Comparison of ENCODE assay signal across 9 cellular contexts in the genomic region with DNA sequence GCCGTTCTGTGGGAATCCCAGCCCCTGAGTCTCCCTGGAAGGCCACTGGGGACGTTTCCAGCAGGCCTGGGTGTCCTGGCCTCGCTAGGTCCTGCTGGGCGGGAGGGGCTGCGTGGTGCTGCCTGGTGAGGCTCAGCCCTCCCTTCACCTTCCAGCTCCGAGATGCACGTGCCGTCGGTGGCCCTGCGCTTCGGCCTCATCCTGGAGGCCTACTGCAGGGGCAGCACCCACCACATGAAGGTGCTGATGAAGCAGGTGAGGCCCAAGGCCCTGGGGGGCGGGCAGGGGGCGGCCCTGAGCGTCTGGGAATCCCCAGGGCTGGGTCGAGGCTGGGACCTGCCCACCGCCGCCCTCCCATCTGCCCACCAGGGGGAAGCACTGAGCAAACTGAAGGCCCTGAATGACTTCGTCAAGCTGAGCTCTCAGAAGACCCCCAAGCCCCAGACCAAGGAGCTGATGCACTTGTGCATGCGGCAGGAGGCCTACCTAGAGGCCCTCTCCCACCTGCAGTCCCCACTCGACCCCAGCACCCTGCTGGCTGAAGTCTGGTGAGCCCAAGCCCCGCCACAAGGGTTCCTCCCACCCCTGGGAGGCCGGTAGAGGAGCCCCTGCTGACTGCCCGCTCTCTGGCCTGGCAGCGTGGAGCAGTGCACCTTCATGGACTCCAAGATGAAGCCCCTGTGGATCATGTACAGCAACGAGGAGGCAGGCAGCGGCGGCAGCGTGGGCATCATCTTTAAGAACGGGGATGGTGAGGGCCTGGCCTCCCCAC.
DNase-seq lines count a peak whose midpoint lies in the region; TF ChIP-seq lines count a peak whose summit lies in the region.
"Had no signal": no experiment of that assay in that cellular context is flagged by ENCODE, and none has a peak within 500 bp of the region (broad histone marks: within the 10 kb centered on the region; RNA-seq: fewer than 3 reads in every experiment).

No MANE protein-coding gene starts in this region.

- no peak overlapping the region for H3K4me3 ChIP-seq in right atrium auricular region
- H3K4me3 ChIP-seq: BLaER1 treated with 17β-estradiol and CSF1 and Interleukin-3, amounts not matched to agents 10 nM and 100 nM had no signal

- peaks cover 0 to 10% of the 10 kb centered on the region in 2 donors for H3K9me3 ChIP-seq in right atrium auricular region

- peak; percentile 51 to 76 for TF ChIP-seq CTCF in right atrium auricular region (IDR thresholded peaks at IDR 0.05)

- peak; percentile 16 for DNase-seq in NCI-H1092 treated with DMSO at 0.1 percent for 48 hours (lab: John Stamatoyannopoulos, UW)
- DNase-seq in NCI-H1092 (lab: John Stamatoyannopoulos, UW): no peak
- peak; percentile 65 for DNase-seq in RPMI8226
- DNase-seq in activated gamma-delta T cell treated with anti-CD3 and anti-CD28 coated beads, Interleukin-2, amount 50 U/mL, for 16 hours (ENCODE audit: low read depth): peak; percentile 82
- DNase-seq in right atrium auricular region (ENCODE audit: low spot score): no peak
- DNase-seq in stimulated activated CD4-positive, alpha-beta T cell treated with anti-CD3 and anti-CD28 coated beads, Interleukin-4, amount 100 ng/mL, for 24 hours: peak; percentile 83
- no peak for DNase-seq in T1000 (lab: John Stamatoyannopoulos, UW)
- no peak for DNase-seq in NCI-H2227 (lab: John Stamatoyannopoulos, UW; ENCODE audit: unreplicated experiment)

- H3K27me3 ChIP-seq in right atrium auricular region: no peaks in the 10 kb centered on the region
- H3K27me3 ChIP-seq: BLaER1 treated with 17β-estradiol and CSF1 and Interleukin-3, amounts not matched to agents 10 nM and 100 nM had no signal

- H3K4me1 ChIP-seq in right atrium auricular region: peaks cover 0 to 6% of the 10 kb centered on the region in 2 donors

- H3K36me3 ChIP-seq in right atrium auricular region: peaks cover 16% of the 10 kb centered on the region

- H3K27ac ChIP-seq in right atrium auricular region: no peak overlapping the region

Comparison
In these comparisons a context has a peak if more than half of its experiments do, and no peak if none do; other contexts are left out.
1. DNase-seq: peak in NCI-H1092 treated with DMSO at 0.1 percent for 48 hours (single experiment), RPMI8226 (single experiment), activated gamma-delta T cell treated with anti-CD3 and anti-CD28 coated beads, Interleukin-2, amount 50 U/mL, for 16 hours (single experiment) and stimulated activated CD4-positive, alpha-beta T cell treated with anti-CD3 and anti-CD28 coated beads, Interleukin-4, amount 100 ng/mL, for 24 hours (single experiment); none in NCI-H1092 (single experiment), right atrium auricular region (single experiment), T1000 (single experiment) and NCI-H2227 (single experiment).